ENCODE assay signal across 1 cellular context in genomic region chr4:83378426-83378825, GRCh38.
TF ChIP-seq lines count a peak whose summit lies in the region.

No MANE protein-coding gene starts in this region.

TF ChIP-seq in HEK293, 187 proteins besides CTCF, POLR2A, EP300 and RAD21 (continued from another document):
- TF ChIP-seq PRDM4 (tag by site-specific recombination; IDR thresholded peaks at IDR 0.05) (no peak), HOXC10 (CRISPR knock-in tag; IDR thresholded peaks at IDR 0.05) (no peak), ZNF221 (tag by site-specific recombination; IDR thresholded peaks at IDR 0.05; ENCODE audit: borderline replicate concordance) (no peak), ZNF146 (tag by site-specific recombination; IDR thresholded peaks at IDR 0.05) (no peak), FEZF1 (tag by site-specific recombination; IDR thresholded peaks at IDR 0.05) (no peak), ZNF112 (tag by site-specific recombination; IDR thresholded peaks at IDR 0.05) (0 out of 2 replicates have a peak, but pooled peaks have one; percentile 17), GLI2 (tag by site-specific recombination; IDR thresholded peaks at IDR 0.05; ENCODE audit: borderline replicate concordance, low read depth) (no peak), BCL11A (tag by site-specific recombination; IDR thresholded peaks at IDR 0.05; ENCODE audit: low read depth) (no peak), ZSCAN4 (tag by site-specific recombination; IDR thresholded peaks at IDR 0.05) (no peak), ZNF843 (tag by site-specific recombination; IDR thresholded peaks at IDR 0.05) (no peak), ZNF549 (tag by site-specific recombination; IDR thresholded peaks at IDR 0.05) (peak; percentile 68), ZNF654 (tag by site-specific recombination; IDR thresholded peaks at IDR 0.05; ENCODE audit: low read depth) (no peak), ZNF26 (tag by site-specific recombination; IDR thresholded peaks at IDR 0.05) (peak; percentile 60), ZNF404 (tag by site-specific recombination; IDR thresholded peaks at IDR 0.05) (no peak), ZNF239 (tag by site-specific recombination; IDR thresholded peaks at IDR 0.05) (no peak), KLF1 (tag by site-specific recombination; IDR thresholded peaks at IDR 0.05) (no peak), ZBTB7A (tag by site-specific recombination; IDR thresholded peaks at IDR 0.05; ENCODE audit: low read depth) (no peak), ZNF707 (tag by site-specific recombination; IDR thresholded peaks at IDR 0.05) (no peak), ZNF280D (tag by site-specific recombination; IDR thresholded peaks at IDR 0.05) (peak; percentile 70; the same call in 1 of the 2 replicates), ZBTB49 (tag by site-specific recombination; IDR thresholded peaks at IDR 0.05; ENCODE audit: low read depth) (no peak), ZNF76 (tag by site-specific recombination; IDR thresholded peaks at IDR 0.05; ENCODE audit: borderline replicate concordance, low read depth) (no peak), ZNF174 (tag by site-specific recombination; IDR thresholded peaks at IDR 0.05) (no peak), ZNF610 (tag by site-specific recombination; IDR thresholded peaks at IDR 0.05; ENCODE audit: borderline replicate concordance) (peak; percentile 76), SCRT1 (tag by site-specific recombination; IDR thresholded peaks at IDR 0.05; ENCODE audit: borderline replicate concordance) (peak; percentile 81), ZNF16 (tag by site-specific recombination; IDR thresholded peaks at IDR 0.05; ENCODE audit: low read depth) (no peak), ZNF292 (tag by site-specific recombination; IDR thresholded peaks at IDR 0.05; ENCODE audit: borderline replicate concordance, low read depth) (no peak)
- TF ChIP-seq, protein P1, sequence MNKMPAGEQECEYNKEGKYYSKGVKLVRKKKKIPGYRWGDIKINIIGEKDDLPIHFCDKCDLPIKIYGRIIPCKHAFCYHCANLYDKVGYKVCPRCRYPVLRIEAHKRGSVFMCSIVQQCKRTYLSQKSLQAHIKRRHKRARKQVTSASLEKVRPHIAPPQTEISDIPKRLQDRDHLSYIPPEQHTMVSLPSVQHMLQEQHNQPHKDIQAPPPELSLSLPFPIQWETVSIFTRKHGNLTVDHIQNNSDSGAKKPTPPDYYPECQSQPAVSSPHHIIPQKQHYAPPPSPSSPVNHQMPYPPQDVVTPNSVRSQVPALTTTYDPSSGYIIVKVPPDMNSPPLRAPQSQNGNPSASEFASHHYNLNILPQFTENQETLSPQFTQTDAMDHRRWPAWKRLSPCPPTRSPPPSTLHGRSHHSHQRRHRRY (tag by site-specific recombination; IDR thresholded peaks at IDR 0.05) = no peak
- TF ChIP-seq, protein P2, sequence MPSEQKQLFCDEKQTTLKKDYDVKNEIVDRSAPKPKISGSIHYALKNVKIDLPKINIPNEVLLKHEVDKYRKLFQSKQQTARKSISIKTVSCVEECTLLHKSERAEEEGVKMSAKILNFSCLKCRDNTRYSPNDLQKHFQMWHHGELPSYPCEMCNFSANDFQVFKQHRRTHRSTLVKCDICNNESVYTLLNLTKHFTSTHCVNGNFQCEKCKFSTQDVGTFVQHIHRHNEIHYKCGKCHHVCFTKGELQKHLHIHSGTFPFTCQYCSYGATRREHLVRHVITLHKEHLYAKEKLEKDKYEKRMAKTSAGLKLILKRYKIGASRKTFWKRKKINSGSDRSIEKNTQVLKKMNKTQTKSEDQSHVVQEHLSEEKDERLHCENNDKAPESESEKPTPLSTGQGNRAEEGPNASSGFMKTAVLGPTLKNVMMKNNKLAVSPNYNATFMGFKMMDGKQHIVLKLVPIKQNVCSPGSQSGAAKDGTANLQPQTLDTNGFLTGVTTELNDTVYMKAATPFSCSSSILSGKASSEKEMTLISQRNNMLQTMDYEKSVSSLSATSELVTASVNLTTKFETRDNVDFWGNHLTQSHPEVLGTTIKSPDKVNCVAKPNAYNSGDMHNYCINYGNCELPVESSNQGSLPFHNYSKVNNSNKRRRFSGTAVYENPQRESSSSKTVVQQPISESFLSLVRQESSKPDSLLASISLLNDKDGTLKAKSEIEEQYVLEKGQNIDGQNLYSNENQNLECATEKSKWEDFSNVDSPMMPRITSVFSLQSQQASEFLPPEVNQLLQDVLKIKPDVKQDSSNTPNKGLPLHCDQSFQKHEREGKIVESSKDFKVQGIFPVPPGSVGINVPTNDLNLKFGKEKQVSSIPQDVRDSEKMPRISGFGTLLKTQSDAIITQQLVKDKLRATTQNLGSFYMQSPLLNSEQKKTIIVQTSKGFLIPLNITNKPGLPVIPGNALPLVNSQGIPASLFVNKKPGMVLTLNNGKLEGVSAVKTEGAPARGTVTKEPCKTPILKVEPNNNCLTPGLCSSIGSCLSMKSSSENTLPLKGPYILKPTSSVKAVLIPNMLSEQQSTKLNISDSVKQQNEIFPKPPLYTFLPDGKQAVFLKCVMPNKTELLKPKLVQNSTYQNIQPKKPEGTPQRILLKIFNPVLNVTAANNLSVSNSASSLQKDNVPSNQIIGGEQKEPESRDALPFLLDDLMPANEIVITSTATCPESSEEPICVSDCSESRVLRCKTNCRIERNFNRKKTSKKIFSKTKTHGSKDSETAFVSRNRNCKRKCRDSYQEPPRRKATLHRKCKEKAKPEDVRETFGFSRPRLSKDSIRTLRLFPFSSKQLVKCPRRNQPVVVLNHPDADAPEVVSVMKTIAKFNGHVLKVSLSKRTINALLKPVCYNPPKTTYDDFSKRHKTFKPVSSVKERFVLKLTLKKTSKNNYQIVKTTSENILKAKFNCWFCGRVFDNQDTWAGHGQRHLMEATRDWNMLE (tag by site-specific recombination; conservative IDR thresholded peaks at IDR 0.05; ENCODE audit: low read depth) = no peak
- TF ChIP-seq, protein P3, sequence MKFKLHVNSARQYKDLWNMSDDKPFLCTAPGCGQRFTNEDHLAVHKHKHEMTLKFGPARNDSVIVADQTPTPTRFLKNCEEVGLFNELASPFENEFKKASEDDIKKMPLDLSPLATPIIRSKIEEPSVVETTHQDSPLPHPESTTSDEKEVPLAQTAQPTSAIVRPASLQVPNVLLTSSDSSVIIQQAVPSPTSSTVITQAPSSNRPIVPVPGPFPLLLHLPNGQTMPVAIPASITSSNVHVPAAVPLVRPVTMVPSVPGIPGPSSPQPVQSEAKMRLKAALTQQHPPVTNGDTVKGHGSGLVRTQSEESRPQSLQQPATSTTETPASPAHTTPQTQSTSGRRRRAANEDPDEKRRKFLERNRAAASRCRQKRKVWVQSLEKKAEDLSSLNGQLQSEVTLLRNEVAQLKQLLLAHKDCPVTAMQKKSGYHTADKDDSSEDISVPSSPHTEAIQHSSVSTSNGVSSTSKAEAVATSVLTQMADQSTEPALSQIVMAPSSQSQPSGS (tag by site-specific recombination; IDR thresholded peaks at IDR 0.05; ENCODE audit: low read depth) = no peak
- TF ChIP-seq, protein P4, sequence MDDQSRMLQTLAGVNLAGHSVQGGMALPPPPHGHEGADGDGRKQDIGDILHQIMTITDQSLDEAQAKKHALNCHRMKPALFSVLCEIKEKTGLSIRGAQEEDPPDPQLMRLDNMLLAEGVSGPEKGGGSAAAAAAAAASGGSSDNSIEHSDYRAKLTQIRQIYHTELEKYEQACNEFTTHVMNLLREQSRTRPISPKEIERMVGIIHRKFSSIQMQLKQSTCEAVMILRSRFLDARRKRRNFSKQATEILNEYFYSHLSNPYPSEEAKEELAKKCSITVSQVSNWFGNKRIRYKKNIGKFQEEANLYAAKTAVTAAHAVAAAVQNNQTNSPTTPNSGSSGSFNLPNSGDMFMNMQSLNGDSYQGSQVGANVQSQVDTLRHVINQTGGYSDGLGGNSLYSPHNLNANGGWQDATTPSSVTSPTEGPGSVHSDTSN (CRISPR knock-in tag; IDR thresholded peaks at IDR 0.05) = no peak
